1 cellular context compared by ENCODE assay signal in genomic region chr19:17325881-17326594, GRCh38.
TF ChIP-seq lines count a peak whose summit lies in the region.

No MANE protein-coding gene starts in this region.

TF ChIP-seq in H1, 55 proteins besides CTCF, POLR2A, EP300 and RAD21:
- TF ChIP-seq ATF2 (IDR thresholded peaks at IDR 0.05; ENCODE audit: low read length) (no peak), NRF1 (IDR thresholded peaks at IDR 0.05; ENCODE audit: low read depth, low read length) (no peak), CHD7 (IDR thresholded peaks at IDR 0.05; ENCODE audit: insufficient replicate concordance, low read length) (no peak), GTF2F1 (IDR thresholded peaks at IDR 0.05; ENCODE audit: borderline replicate concordance, low read depth, low read length) (no peak), TAF7 (optimal IDR thresholded peaks at IDR 0.05; ENCODE audit: borderline replicate concordance, low read depth, low read length) (no peak), TCF12 (IDR thresholded peaks at IDR 0.05; ENCODE audit: low read depth, low read length) (no peak), HDAC6 (IDR thresholded peaks at IDR 0.05; ENCODE audit: low read depth, low read length) (no peak), SP4 (IDR thresholded peaks at IDR 0.05; ENCODE audit: low read length) (no peak), GABPA (IDR thresholded peaks at IDR 0.05; ENCODE audit: borderline replicate concordance, insufficient read depth, low read length) (no peak), CHD2 (IDR thresholded peaks at IDR 0.05; ENCODE audit: low read length) (no peak), NANOG (IDR thresholded peaks at IDR 0.05; ENCODE audit: insufficient read depth, low read depth, low read length, poor library complexity, severe bottlenecking) (no peak), RXRA (IDR thresholded peaks at IDR 0.05; ENCODE audit: insufficient read depth, low read depth, low read length) (no peak), E2F6 (IDR thresholded peaks at IDR 0.05) (no peak), RNF2 (IDR thresholded peaks at IDR 0.05; ENCODE audit: borderline replicate concordance, low read depth, low read length, missing control alignments, poor library complexity, severe bottlenecking) (no peak), CEBPB (IDR thresholded peaks at IDR 0.05; ENCODE audit: low read depth, low read length) (no peak), BACH1 (IDR thresholded peaks at IDR 0.05; ENCODE audit: low read length) (no peak), EZH2 (IDR thresholded peaks at IDR 0.05; ENCODE audit: low read depth, low read length, severe bottlenecking) (no peak), KDM5A (IDR thresholded peaks at IDR 0.05; ENCODE audit: low read length) (no peak), RFX5 (IDR thresholded peaks at IDR 0.05; ENCODE audit: borderline replicate concordance, low read depth, low read length) (no peak), USF2 (IDR thresholded peaks at IDR 0.05; ENCODE audit: low read length) (no peak)
